In the genomic region with DNA sequence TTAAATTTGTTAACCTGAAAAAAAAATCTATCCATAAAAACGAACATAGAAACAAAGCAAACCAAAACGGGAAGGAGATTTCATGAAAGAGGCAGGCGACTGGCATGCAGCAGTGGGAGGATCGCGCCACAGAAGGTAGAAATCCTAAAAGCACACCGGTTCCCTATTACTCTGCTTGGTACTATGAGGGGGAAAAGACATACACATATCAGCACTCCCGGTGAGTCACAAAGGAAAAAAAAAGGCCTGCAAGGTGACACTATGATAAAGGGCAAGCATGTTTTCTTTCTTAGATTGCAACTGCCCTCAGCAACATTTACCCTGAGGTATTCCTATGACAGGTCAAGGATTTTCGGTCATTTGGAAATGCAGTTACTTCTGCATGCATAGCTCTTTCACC, we compare ENCODE assay signal across 19 cellular contexts.
DNase-seq lines count a peak whose midpoint lies in the region; ATAC-seq and TF ChIP-seq lines count a peak whose summit lies in the region.
"Had no signal": no experiment of that assay in that cellular context is flagged by ENCODE, and none has a peak within 500 bp of the region (broad histone marks: within the 10 kb centered on the region; RNA-seq: fewer than 3 reads in every experiment).

No MANE protein-coding gene starts in this region.

- no peak overlapping the region for H2BK12ac ChIP-seq in trophoblast cell (ENCODE audit: low read length)

- no peak overlapping the region for H3K4me2 ChIP-seq in trophoblast cell (ENCODE audit: low read length)

- H4K12ac ChIP-seq in trophoblast cell (ENCODE audit: low read depth, low read length), result no peak overlapping the region

- no peak overlapping the region for H3K4ac ChIP-seq in trophoblast cell (ENCODE audit: low read depth, low read length)

- no peak overlapping the region for H4K91ac ChIP-seq in trophoblast cell (ENCODE audit: low read depth, low read length)

- H3K4me3 ChIP-seq in endodermal cell (ENCODE audit: low read length) (peak overlapping the region; percentile 52), trophoblast cell (ENCODE audit: low read depth, low read length) (no peak overlapping the region)

- no peak for ATAC-seq in GM21360 (IDR thresholded peaks at IDR 0.05; ENCODE audit: unreplicated experiment)
- ATAC-seq: esophagus mucosa; natural killer cell; stimulated activated naive CD8-positive, alpha-beta T cell treated with anti-CD3 and anti-CD28 coated beads, Interleukin-15, Interleukin-2, amounts not matched to agents 100 U/mL and 50 U/mL, for 24 hours had no signal

- no peak overlapping the region for H3K27ac Mint-ChIP-seq in endodermal cell
- H3K27ac Mint-ChIP-seq: CD4-positive, alpha-beta T cell; natural killer cell had no signal

- 44 to 56% methylated on average over 5 to 8 of the region's 8 CpGs for WGBS in endodermal cell (ENCODE audit: insufficient coverage in 1 of 2, insufficient read length in 1 of 2), 2 experiments
- WGBS in trophoblast cell (ENCODE audit: extremely low coverage, insufficient coverage, insufficient read length), result no CpG with 5 or more reads among the region's 8 CpGs

- no peaks in the 10 kb centered on the region for H3K36me3 Mint-ChIP-seq in endodermal cell (ENCODE audit: low read depth)
- H3K36me3 Mint-ChIP-seq: natural killer cell had no signal

- TF ChIP-seq CTCF in endodermal cell (conservative IDR thresholded peaks at IDR 0.05), result no peak

- H3K27me3 ChIP-seq in endodermal cell (ENCODE audit: control insufficient read depth, insufficient read depth, low read length, poor library complexity, severe bottlenecking) (no peaks in the 10 kb centered on the region), trophoblast cell (ENCODE audit: insufficient read depth, low read length) (no peaks in the 10 kb centered on the region)

- no peaks in the 10 kb centered on the region for H3K9me3 ChIP-seq in endodermal cell (ENCODE audit: control insufficient read depth, low read length)
- H3K9me3 ChIP-seq in trophoblast cell (ENCODE audit: insufficient read depth, low read depth, low read length), result peaks cover 2% of the 10 kb centered on the region

- no peak overlapping the region for H3K18ac ChIP-seq in trophoblast cell (ENCODE audit: low read length)

- no peaks in the 10 kb centered on the region for H3K79me2 ChIP-seq in trophoblast cell (ENCODE audit: control insufficient read depth, insufficient read depth, low read length, poor library complexity)

- H3K4me1 ChIP-seq in endodermal cell (ENCODE audit: control insufficient read depth, insufficient read depth, low read length) (peaks cover 13% of the 10 kb centered on the region), trophoblast cell (ENCODE audit: control insufficient read depth in 1 of 2, insufficient read depth in 2 of 2, low read length in 2 of 2) (peaks cover 12 to 17% of the 10 kb centered on the region in 2 experiments)

- no peak overlapping the region for H2AFZ ChIP-seq in trophoblast cell (ENCODE audit: insufficient read depth, low read length, poor library complexity)

- H3K9me3 Mint-ChIP-seq in endodermal cell, result no peaks in the 10 kb centered on the region
- H3K9me3 Mint-ChIP-seq: CD4-positive, alpha-beta T cell; natural killer cell had no signal

- H2AK5ac ChIP-seq in trophoblast cell (ENCODE audit: low read length), result no peak overlapping the region

- peaks cover 3% of the 10 kb centered on the region for H3K79me1 ChIP-seq in trophoblast cell (ENCODE audit: low read length)

- H2BK120ac ChIP-seq in trophoblast cell (ENCODE audit: insufficient read depth, low read length, poor library complexity), result no peak overlapping the region

- H3K36me3 ChIP-seq in endodermal cell (ENCODE audit: control insufficient read depth, insufficient read depth, low read length), result no peaks in the 10 kb centered on the region
- H3K36me3 ChIP-seq in trophoblast cell (ENCODE audit: control insufficient read depth in 1 of 2, insufficient read depth in 2 of 2, low read length in 2 of 2), result no peaks in the 10 kb centered on the region

- H4K8ac ChIP-seq in trophoblast cell (ENCODE audit: low read depth, low read length), result no peak overlapping the region

- H3K4me3 Mint-ChIP-seq in endodermal cell, result no peak overlapping the region
- H3K4me3 Mint-ChIP-seq: CD4-positive, alpha-beta T cell; natural killer cell had no signal

- peaks cover 30% of the 10 kb centered on the region for H3K4me1 Mint-ChIP-seq in endodermal cell

- no peak overlapping the region for H3K9ac ChIP-seq in endodermal cell (ENCODE audit: extremely low read depth, low read length, poor library complexity, severe bottlenecking)
- H3K9ac ChIP-seq in trophoblast cell (ENCODE audit: low read length), result no peak overlapping the region

- DNase-seq in ELR (ENCODE audit: low read depth), result peak; percentile 6
- DNase-seq in RKO (ENCODE audit: low spot score), result peak; percentile 4
- no peak for DNase-seq in endodermal cell
- DNase-seq in trophoblast cell, result peak; percentile 69 to 92
- no peak for DNase-seq in HuH-7.5 (ENCODE audit: low spot score)
- DNase-seq in NCI-H748 (lab: John Stamatoyannopoulos, UW; ENCODE audit: unreplicated experiment), result no peak
- no peak for DNase-seq in NCI-H2029 treated with DMSO at 0.1 percent for 48 hours (lab: John Stamatoyannopoulos, UW)
- DNase-seq: activated CD4-positive, alpha-beta T cell treated with anti-CD3 and anti-CD28 coated beads for 1 hour; activated gamma-delta T cell treated with Interleukin-2 at 50 U/mL for 16 hours; CD4-positive, alpha-beta T cell; DMS79; HCEC 1CT; natural killer cell; NCI-H1436; NCI-H226; NK-92 treated with Interleukin-12 subunit alpha and Interleukin-12 subunit beta, amount 100 ng/mL, for 24 hours; stimulated activated naive CD8-positive, alpha-beta T cell treated with anti-CD3 and anti-CD28 coated beads, Interleukin-15, Interleukin-2, amounts not matched to agents 100 U/mL and 50 U/mL, for 24 hours had no signal

- H3K14ac ChIP-seq in trophoblast cell (ENCODE audit: low read length), result no peak overlapping the region

- H3K27me3 Mint-ChIP-seq in endodermal cell (ENCODE audit: insufficient read depth), result no peaks in the 10 kb centered on the region
- H3K27me3 Mint-ChIP-seq: CD4-positive, alpha-beta T cell had no signal

- H3K23ac ChIP-seq in trophoblast cell (ENCODE audit: low read length), result no peak overlapping the region

- H3K27ac ChIP-seq in endodermal cell (ENCODE audit: low read depth, low read length), result no peak overlapping the region
- no peak overlapping the region for H3K27ac ChIP-seq in trophoblast cell (ENCODE audit: low read depth, low read length)

- H2BK5ac ChIP-seq in trophoblast cell (ENCODE audit: low read depth, low read length, poor library complexity), result no peak overlapping the region

Comparison
In these comparisons a context has a peak if more than half of its experiments do, and no peak if none do; other contexts are left out.
1. DNase-seq: peak in ELR (single experiment), RKO (single experiment) and trophoblast cell (2 of 2); none in endodermal cell (single experiment), HuH-7.5 (single experiment), NCI-H748 (single experiment) and NCI-H2029 treated with DMSO at 0.1 percent for 48 hours (single experiment).